23 cellular contexts compared by ENCODE assay signal in genomic region chr10:103199498-103199897, GRCh38. TPM values are rescaled to one million over a fixed set of nuclear protein-coding genes. Genes with fewer than 3 reads are reported as not detected.
A peak's percentile ranks its signal among the peaks of the same experiment; 100 is the strongest.
DNase-seq lines count a peak whose midpoint lies in the region; ATAC-seq and TF ChIP-seq lines count a peak whose summit lies in the region.
"Had no signal": no experiment of that assay in that cellular context is flagged by ENCODE, and none has a peak within 500 bp of the region (broad histone marks: within the 10 kb centered on the region; RNA-seq: fewer than 3 reads in every experiment).

No MANE protein-coding gene starts in this region.

- H3K4me1 Mint-ChIP-seq in naive thymus-derived CD4-positive, alpha-beta T cell: peaks cover 0 to 13% (median 0%) of the 10 kb centered on the region in 7 donors

- H3K36me3 ChIP-seq in mesendoderm (ENCODE audit: control insufficient read depth, insufficient read depth, low read length) (no peaks in the 10 kb centered on the region), thyroid gland (no peaks in the 10 kb centered on the region)
- no peaks in the 10 kb centered on the region for H3K36me3 ChIP-seq in naive thymus-derived CD4-positive, alpha-beta T cell (ENCODE audit: control insufficient read depth in 2 of 3, insufficient read depth in 3 of 3, low read length in 3 of 3)
- H3K36me3 ChIP-seq: BLaER1 treated with 17β-estradiol and CSF1 and Interleukin-3, amounts not matched to agents 10 nM and 100 nM had no signal

- no peaks in the 10 kb centered on the region for H3K79me1 ChIP-seq in mesendoderm (ENCODE audit: low read length)

- H3K4me3 ChIP-seq in NB4 (ENCODE audit: low read depth, low read length) (no peak overlapping the region), mesendoderm (ENCODE audit: low read length) (no peak overlapping the region), thyroid gland (replicated peaks in 1 of 3) (no peak overlapping the region)
- H3K4me3 ChIP-seq in naive thymus-derived CD4-positive, alpha-beta T cell (ENCODE audit: low read length): no peak overlapping the region
- H3K4me3 ChIP-seq: A549; BLaER1 treated with 17β-estradiol and CSF1 and Interleukin-3, amounts not matched to agents 10 nM and 100 nM; SK-N-MC had no signal

- no peak overlapping the region for H3K23ac ChIP-seq in mesendoderm (ENCODE audit: low read length)

- H3K27ac ChIP-seq in mesendoderm (ENCODE audit: low read depth, low read length) (no peak overlapping the region), thyroid gland (no peak overlapping the region)
- H3K27ac ChIP-seq in naive thymus-derived CD4-positive, alpha-beta T cell (ENCODE audit: low read depth, low read length): no peak overlapping the region
- H3K27ac ChIP-seq: BLaER1 treated with 17β-estradiol and CSF1 and Interleukin-3, amounts not matched to agents 10 nM and 100 nM; SK-N-MC had no signal

- no peaks in the 10 kb centered on the region for H3K27me3 Mint-ChIP-seq in naive thymus-derived CD4-positive, alpha-beta T cell

- no peaks in the 10 kb centered on the region for H3K9me3 ChIP-seq in thyroid gland
- H3K9me3 ChIP-seq in naive thymus-derived CD4-positive, alpha-beta T cell (ENCODE audit: control insufficient read depth in 2 of 3, low read length in 3 of 3): no peaks in the 10 kb centered on the region
- H3K9me3 ChIP-seq: A549; BLaER1 treated with 17β-estradiol and CSF1 and Interleukin-3, amounts not matched to agents 10 nM and 100 nM had no signal

- peak overlapping the region; percentile 31 for H3K56ac ChIP-seq in mesendoderm (ENCODE audit: low read length)

- TF ChIP-seq POLR2A in NB4 (IDR thresholded peaks at IDR 0.05; ENCODE audit: extremely low read depth, insufficient read length) (no peak), thyroid gland (IDR thresholded peaks at IDR 0.05) (no peak)

- no peak for ATAC-seq in naive thymus-derived CD4-positive, alpha-beta T cell
- no peak for ATAC-seq in HG03045 (IDR thresholded peaks at IDR 0.05; ENCODE audit: unreplicated experiment)
- ATAC-seq: A549, HCT116, Right ventricle myocardium inferior had no signal

- H3K9ac ChIP-seq in mesendoderm (ENCODE audit: low read length): no peak overlapping the region
- H3K9ac ChIP-seq: BLaER1 treated with 17β-estradiol and CSF1 and Interleukin-3, amounts not matched to agents 10 nM and 100 nM had no signal

- no peak overlapping the region for H2AK5ac ChIP-seq in mesendoderm (ENCODE audit: low read length)

- CTCF ChIA-PET in naive thymus-derived CD4-positive, alpha-beta T cell (lab: Charles Lee): no interaction called here

- no peak overlapping the region for H2BK15ac ChIP-seq in mesendoderm (replicated peaks; ENCODE audit: low read depth)

- no peak overlapping the region for H2BK5ac ChIP-seq in mesendoderm (ENCODE audit: low read length)

- no peak overlapping the region for H4K5ac ChIP-seq in mesendoderm (ENCODE audit: low read length)

- no peak for TF ChIP-seq CTCF in NB4 (IDR thresholded peaks at IDR 0.05; ENCODE audit: low read depth, low read length)
- TF ChIP-seq CTCF in thyroid gland (IDR thresholded peaks at IDR 0.05): no peak

- no peaks in the 10 kb centered on the region for H3K79me2 ChIP-seq in mesendoderm (ENCODE audit: control insufficient read depth, insufficient read depth, low read length)

- no peak overlapping the region for H3K4me2 ChIP-seq in mesendoderm (ENCODE audit: low read length)
- H3K4me2 ChIP-seq: A549 had no signal

- H3K9me3 Mint-ChIP-seq in naive thymus-derived CD4-positive, alpha-beta T cell: no peaks in the 10 kb centered on the region

- H3K18ac ChIP-seq in mesendoderm (ENCODE audit: low read length): no peak overlapping the region

- H3K36me3 Mint-ChIP-seq in naive thymus-derived CD4-positive, alpha-beta T cell: no peaks in the 10 kb centered on the region

- no peak overlapping the region for H4K8ac ChIP-seq in mesendoderm (ENCODE audit: low read depth, low read length)

- no peak overlapping the region for H3K4me3 Mint-ChIP-seq in naive thymus-derived CD4-positive, alpha-beta T cell

- H3K4me1 ChIP-seq in mesendoderm (ENCODE audit: control insufficient read depth, low read depth, low read length): peaks cover 3% of the 10 kb centered on the region
- peaks cover 5 to 21% of the 10 kb centered on the region in 2 donors for H3K4me1 ChIP-seq in thyroid gland
- H3K4me1 ChIP-seq in naive thymus-derived CD4-positive, alpha-beta T cell (ENCODE audit: control insufficient read depth in 2 of 2, insufficient read depth in 2 of 2, low read length in 2 of 2): no peaks in the 10 kb centered on the region

- intact Hi-C loops in thyroid gland (cut with DNase I): no loop called here
- intact Hi-C loops in naive thymus-derived CD4-positive, alpha-beta T cell (cut with micrococcal nuclease): loop anchor here in 1 of 2 donors (10.0 kb wide), 1 partner anchor 485 kb away; the partner anchor contains the start of genes ARL3 and SFXN2

- no peak overlapping the region for H3K27ac Mint-ChIP-seq in naive thymus-derived CD4-positive, alpha-beta T cell

- no peak overlapping the region for H2BK120ac ChIP-seq in mesendoderm (ENCODE audit: low read depth, low read length)

- WGBS in mesendoderm (ENCODE audit: extremely low coverage, insufficient coverage, low lambda C conversion rate): no CpG with 5 or more reads among the region's 1 CpG
- 91 to 94% methylated on average over 1 of the region's 1 CpG for WGBS in thyroid gland, 2 donors

- POLR2A ChIA-PET in naive thymus-derived CD4-positive, alpha-beta T cell (lab: Charles Lee): no interaction called here

- no peak overlapping the region for H3K4ac ChIP-seq in mesendoderm (ENCODE audit: low read depth, low read length)

- H3K27me3 ChIP-seq in mesendoderm (ENCODE audit: insufficient read depth, low read length, poor library complexity) (no peaks in the 10 kb centered on the region), thyroid gland (no peaks in the 10 kb centered on the region)
- no peaks in the 10 kb centered on the region for H3K27me3 ChIP-seq in naive thymus-derived CD4-positive, alpha-beta T cell (ENCODE audit: control insufficient read depth in 2 of 2, insufficient read depth in 2 of 2, low read length in 2 of 2)
- H3K27me3 ChIP-seq: BLaER1 treated with 17β-estradiol and CSF1 and Interleukin-3, amounts not matched to agents 10 nM and 100 nM had no signal

- DNase-seq in GF-D8 (lab: John Stamatoyannopoulos, UW): peak; percentile 73
- peak; percentile 83 for DNase-seq in NB4 (ENCODE audit: low read depth)
- DNase-seq in SKM-1 (lab: John Stamatoyannopoulos, UW; ENCODE audit: unreplicated experiment): peak; percentile 87
- no peak for DNase-seq in mesendoderm
- DNase-seq in LoVo (ENCODE audit: low spot score): no peak
- no peak for DNase-seq in thyroid gland
- DNase-seq in naive thymus-derived CD4-positive, alpha-beta T cell: no peak
- DNase-seq: DMS79, GOT3, KG1, NCI-H1105 treated with DMSO at 0.1 percent for 48 hours, NCI-H1694 treated with DMSO at 0.1 percent for 48 hours, NCI-H2171, NCI-H526, T1000 had no signal

RNA-seq across cellular contexts. Expression of gene NT5C2, which starts 6.4 kb away (rescaled TPM):
- polyA plus RNA-seq in mesendoderm (2013, experiment 1 of 2): 59.8 TPM
- polyA plus RNA-seq in mesendoderm (2013, experiment 2 of 2): 62.1 TPM
- total RNA-seq in thyroid gland: 100 to 1,000 TPM; 194 to 238 (median 214) TPM
- 10 to 100 TPM; 53.8 to 87.8 (median 72.3) TPM for total RNA-seq in naive thymus-derived CD4-positive, alpha-beta T cell
- 10 to 100 TPM; 48.7 to 60.6 TPM for polyA plus RNA-seq in naive thymus-derived CD4-positive, alpha-beta T cell

RNA-seq across cellular contexts. Expression of gene RPEL1, which starts 46.2 kb away (rescaled TPM):
- polyA plus RNA-seq in mesendoderm (2013, experiment 1 of 2): 0.01 TPM
- polyA plus RNA-seq in mesendoderm (2013, experiment 2 of 2): 0.01 TPM
- not detected for total RNA-seq in thyroid gland
- not detected for total RNA-seq in naive thymus-derived CD4-positive, alpha-beta T cell
- polyA plus RNA-seq in naive thymus-derived CD4-positive, alpha-beta T cell: not detected
- total RNA-seq: OCI-LY7; Right ventricle myocardium inferior; T-helper 1 cell treated with Interleukin-12 subunit alpha and Interleukin-12 subunit beta and Interleukin-4 antibody, amounts not matched to agents 30 ng/mL and 1 ng/mL, for 36 hours had no signal

Comparison
In these comparisons a context has a peak if more than half of its experiments do, and no peak if none do; other contexts are left out.
1. DNase-seq: peak in GF-D8 (single experiment), NB4 (single experiment) and SKM-1 (single experiment); none in mesendoderm (single experiment), LoVo (single experiment), thyroid gland (0 of 2) and naive thymus-derived CD4-positive, alpha-beta T cell (0 of 9).